Comparison of ENCODE assay signal across 1 cellular context in the genomic region with DNA sequence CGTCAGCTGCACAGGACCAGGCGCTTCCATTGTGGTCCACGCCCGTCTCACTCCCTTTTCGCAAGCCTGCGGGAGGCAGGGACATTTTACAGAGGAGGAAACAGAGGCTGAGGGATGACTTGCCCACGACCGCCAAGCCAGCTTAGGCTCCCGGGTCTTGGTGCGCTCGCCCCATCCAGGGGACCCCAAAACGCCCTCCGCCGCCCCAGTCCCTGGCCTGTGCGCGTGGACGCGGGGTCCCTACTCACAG.
TF ChIP-seq lines count a peak whose summit lies in the region.

No MANE protein-coding gene starts in this region.

TF ChIP-seq in HepG2, 621 proteins besides CTCF, POLR2A, EP300 and RAD21:
- TF ChIP-seq, protein P1, sequence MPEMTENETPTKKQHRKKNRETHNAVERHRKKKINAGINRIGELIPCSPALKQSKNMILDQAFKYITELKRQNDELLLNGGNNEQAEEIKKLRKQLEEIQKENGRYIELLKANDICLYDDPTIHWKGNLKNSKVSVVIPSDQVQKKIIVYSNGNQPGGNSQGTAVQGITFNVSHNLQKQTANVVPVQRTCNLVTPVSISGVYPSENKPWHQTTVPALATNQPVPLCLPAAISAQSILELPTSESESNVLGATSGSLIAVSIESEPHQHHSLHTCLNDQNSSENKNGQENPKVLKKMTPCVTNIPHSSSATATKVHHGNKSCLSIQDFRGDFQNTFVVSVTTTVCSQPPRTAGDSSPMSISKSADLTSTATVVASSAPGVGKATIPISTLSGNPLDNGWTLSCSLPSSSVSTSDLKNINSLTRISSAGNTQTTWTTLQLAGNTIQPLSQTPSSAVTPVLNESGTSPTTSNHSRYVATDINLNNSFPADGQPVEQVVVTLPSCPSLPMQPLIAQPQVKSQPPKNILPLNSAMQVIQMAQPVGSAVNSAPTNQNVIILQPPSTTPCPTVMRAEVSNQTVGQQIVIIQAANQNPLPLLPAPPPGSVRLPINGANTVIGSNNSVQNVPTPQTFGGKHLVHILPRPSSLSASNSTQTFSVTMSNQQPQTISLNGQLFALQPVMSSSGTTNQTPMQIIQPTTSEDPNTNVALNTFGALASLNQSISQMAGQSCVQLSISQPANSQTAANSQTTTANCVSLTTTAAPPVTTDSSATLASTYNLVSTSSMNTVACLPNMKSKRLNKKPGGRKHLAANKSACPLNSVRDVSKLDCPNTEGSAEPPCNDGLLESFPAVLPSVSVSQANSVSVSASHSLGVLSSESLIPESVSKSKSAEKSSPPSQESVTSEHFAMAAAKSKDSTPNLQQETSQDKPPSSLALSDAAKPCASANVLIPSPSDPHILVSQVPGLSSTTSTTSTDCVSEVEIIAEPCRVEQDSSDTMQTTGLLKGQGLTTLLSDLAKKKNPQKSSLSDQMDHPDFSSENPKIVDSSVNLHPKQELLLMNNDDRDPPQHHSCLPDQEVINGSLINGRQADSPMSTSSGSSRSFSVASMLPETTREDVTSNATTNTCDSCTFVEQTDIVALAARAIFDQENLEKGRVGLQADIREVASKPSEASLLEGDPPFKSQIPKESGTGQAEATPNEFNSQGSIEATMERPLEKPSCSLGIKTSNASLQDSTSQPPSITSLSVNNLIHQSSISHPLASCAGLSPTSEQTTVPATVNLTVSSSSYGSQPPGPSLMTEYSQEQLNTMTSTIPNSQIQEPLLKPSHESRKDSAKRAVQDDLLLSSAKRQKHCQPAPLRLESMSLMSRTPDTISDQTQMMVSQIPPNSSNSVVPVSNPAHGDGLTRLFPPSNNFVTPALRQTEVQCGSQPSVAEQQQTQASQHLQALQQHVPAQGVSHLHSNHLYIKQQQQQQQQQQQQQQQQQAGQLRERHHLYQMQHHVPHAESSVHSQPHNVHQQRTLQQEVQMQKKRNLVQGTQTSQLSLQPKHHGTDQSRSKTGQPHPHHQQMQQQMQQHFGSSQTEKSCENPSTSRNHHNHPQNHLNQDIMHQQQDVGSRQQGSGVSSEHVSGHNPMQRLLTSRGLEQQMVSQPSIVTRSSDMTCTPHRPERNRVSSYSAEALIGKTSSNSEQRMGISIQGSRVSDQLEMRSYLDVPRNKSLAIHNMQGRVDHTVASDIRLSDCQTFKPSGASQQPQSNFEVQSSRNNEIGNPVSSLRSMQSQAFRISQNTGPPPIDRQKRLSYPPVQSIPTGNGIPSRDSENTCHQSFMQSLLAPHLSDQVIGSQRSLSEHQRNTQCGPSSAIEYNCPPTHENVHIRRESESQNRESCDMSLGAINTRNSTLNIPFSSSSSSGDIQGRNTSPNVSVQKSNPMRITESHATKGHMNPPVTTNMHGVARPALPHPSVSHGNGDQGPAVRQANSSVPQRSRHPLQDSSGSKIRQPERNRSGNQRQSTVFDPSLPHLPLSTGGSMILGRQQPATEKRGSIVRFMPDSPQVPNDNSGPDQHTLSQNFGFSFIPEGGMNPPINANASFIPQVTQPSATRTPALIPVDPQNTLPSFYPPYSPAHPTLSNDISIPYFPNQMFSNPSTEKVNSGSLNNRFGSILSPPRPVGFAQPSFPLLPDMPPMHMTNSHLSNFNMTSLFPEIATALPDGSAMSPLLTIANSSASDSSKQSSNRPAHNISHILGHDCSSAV (CRISPR knock-in tag; IDR thresholded peaks at IDR 0.05; ENCODE audit: borderline replicate concordance) = no peak
- TF ChIP-seq KMT2A (CRISPR knock-in tag; IDR thresholded peaks at IDR 0.05) (no peak), RNF2 (conservative IDR thresholded peaks at IDR 0.05; ENCODE audit: low read depth) (no peak), FOXA3 (CRISPR knock-in tag; IDR thresholded peaks at IDR 0.05) (no peak), NBN (conservative IDR thresholded peaks at IDR 0.05) (no peak), WIZ (CRISPR knock-in tag; IDR thresholded peaks at IDR 0.05) (no peak), ONECUT2 (CRISPR knock-in tag; IDR thresholded peaks at IDR 0.05) (no peak), HDAC6 (IDR thresholded peaks at IDR 0.05; ENCODE audit: low read depth, low read length) (no peak), ZFP36L1 (CRISPR knock-in tag; IDR thresholded peaks at IDR 0.05) (no peak), ZSCAN9 (CRISPR knock-in tag; IDR thresholded peaks at IDR 0.05; ENCODE audit: borderline replicate concordance) (no peak)
- TF ChIP-seq, protein P2, sequence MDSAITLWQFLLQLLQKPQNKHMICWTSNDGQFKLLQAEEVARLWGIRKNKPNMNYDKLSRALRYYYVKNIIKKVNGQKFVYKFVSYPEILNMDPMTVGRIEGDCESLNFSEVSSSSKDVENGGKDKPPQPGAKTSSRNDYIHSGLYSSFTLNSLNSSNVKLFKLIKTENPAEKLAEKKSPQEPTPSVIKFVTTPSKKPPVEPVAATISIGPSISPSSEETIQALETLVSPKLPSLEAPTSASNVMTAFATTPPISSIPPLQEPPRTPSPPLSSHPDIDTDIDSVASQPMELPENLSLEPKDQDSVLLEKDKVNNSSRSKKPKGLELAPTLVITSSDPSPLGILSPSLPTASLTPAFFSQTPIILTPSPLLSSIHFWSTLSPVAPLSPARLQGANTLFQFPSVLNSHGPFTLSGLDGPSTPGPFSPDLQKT (CRISPR knock-in tag; IDR thresholded peaks at IDR 0.05; ENCODE audit: borderline replicate concordance) = no peak
- TF ChIP-seq, protein P3, sequence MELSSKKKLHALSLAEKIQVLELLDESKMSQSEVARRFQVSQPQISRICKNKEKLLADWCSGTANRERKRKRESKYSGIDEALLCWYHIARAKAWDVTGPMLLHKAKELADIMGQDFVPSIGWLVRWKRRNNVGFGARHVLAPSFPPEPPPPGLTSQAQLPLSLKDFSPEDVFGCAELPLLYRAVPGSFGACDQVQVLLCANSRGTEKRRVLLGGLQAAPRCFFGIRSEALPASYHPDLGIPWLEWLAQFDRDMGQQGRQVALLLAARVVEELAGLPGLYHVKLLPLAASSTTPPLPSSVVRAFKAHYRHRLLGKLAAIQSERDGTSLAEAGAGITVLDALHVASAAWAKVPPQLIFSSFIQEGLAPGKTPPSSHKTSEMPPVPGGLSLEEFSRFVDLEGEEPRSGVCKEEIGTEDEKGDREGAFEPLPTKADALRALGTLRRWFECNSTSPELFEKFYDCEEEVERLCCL (CRISPR knock-in tag; IDR thresholded peaks at IDR 0.05; ENCODE audit: borderline replicate concordance) = no peak
TF ChIP-seq in HepG2: peak in this region for 0.
